In the genomic region with DNA sequence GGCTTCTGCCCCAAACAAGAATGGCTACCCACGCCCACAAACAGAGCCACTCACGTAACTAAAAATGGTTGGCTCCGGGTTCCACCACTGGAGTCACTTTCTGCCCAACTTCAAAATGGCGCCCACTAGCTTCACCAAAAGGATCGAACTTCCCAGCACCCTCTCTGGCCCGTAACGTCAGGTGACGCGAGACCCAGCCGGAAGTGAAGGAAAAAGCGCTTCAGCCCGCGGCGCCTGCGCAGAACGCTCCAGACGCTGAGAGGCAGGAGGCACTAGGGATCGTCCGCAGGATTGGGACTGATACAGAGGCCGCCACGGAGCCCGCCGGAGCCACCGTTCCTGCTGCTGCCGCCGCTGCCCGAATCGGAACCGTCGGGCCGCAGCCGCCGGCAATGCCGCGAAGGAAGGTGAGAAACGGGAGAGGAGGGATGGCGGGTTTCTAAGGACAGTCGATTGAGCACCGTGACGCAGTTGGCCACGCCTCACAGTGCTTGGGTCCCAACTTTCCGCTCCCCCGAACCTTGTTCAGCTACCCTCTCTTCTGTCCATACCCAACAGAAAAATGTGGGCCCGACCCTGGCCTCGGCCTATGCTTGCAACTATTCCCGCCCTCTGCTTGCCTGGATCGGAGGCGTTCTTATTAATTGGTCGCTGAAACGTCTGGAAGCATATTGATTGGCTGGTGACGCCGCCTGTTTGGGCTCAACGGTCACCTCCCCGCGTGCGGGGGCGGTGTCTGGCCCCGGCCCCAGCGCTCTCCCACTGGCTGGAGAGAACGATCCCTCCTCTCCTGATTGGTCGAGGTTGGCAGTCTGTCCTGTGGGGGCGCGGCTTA, we compare ENCODE assay signal across 1 cellular context.
TF ChIP-seq lines count a peak whose summit lies in the region.

A gene (plus strand): TSS at position 239 of the 835 bp plus-strand sequence. CDS start 154 bp downstream, at position 393.

TF ChIP-seq in HEK293, 187 proteins besides CTCF, POLR2A, EP300 and RAD21 (continued from another document):
- TF ChIP-seq, protein P1, sequence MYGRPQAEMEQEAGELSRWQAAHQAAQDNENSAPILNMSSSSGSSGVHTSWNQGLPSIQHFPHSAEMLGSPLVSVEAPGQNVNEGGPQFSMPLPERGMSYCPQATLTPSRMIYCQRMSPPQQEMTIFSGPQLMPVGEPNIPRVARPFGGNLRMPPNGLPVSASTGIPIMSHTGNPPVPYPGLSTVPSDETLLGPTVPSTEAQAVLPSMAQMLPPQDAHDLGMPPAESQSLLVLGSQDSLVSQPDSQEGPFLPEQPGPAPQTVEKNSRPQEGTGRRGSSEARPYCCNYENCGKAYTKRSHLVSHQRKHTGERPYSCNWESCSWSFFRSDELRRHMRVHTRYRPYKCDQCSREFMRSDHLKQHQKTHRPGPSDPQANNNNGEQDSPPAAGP (tag by site-specific recombination; IDR thresholded peaks at IDR 0.05): peak; percentile 33; the same call in 1 of the 2 replicates
- TF ChIP-seq, protein P2, sequence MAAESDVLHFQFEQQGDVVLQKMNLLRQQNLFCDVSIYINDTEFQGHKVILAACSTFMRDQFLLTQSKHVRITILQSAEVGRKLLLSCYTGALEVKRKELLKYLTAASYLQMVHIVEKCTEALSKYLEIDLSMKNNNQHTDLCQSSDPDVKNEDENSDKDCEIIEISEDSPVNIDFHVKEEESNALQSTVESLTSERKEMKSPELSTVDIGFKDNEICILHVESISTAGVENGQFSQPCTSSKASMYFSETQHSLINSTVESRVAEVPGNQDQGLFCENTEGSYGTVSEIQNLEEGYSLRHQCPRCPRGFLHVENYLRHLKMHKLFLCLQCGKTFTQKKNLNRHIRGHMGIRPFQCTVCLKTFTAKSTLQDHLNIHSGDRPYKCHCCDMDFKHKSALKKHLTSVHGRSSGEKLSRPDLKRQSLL (tag by site-specific recombination; IDR thresholded peaks at IDR 0.05): peak; percentile 62
- TF ChIP-seq ZFHX2 (tag by site-specific recombination; conservative IDR thresholded peaks at IDR 0.05) (peak; percentile 97), ZBTB48 (tag by site-specific recombination; IDR thresholded peaks at IDR 0.05) (peak; percentile 96), ZNF24 (tag by site-specific recombination; IDR thresholded peaks at IDR 0.05) (peak; percentile 92), EGR2 (tag by site-specific recombination; IDR thresholded peaks at IDR 0.05; ENCODE audit: low read depth) (peak; percentile 93), SP3 (tag by site-specific recombination; IDR thresholded peaks at IDR 0.05) (peak; percentile 89), ZNF335 (tag by site-specific recombination; conservative IDR thresholded peaks at IDR 0.05) (peak; percentile 96), ZNF501 (tag by site-specific recombination; IDR thresholded peaks at IDR 0.05) (peak; percentile 92; the same call in 1 of the 2 replicates), ZBTB21 (tag by site-specific recombination; IDR thresholded peaks at IDR 0.05) (peak; percentile 96), ZNF623 (tag by site-specific recombination; IDR thresholded peaks at IDR 0.05) (peak; percentile 41; the same call in 1 of the 2 replicates), ZNF19 (tag by site-specific recombination; IDR thresholded peaks at IDR 0.05; ENCODE audit: low read depth) (no peak), ZSCAN23 (tag by site-specific recombination; IDR thresholded peaks at IDR 0.05) (peak; percentile 63; the same call in 1 of the 2 replicates), KLF9 (tag by site-specific recombination; IDR thresholded peaks at IDR 0.05; ENCODE audit: low read depth) (no peak; the same call in 1 of the 2 replicates), ZBTB17 (tag by site-specific recombination; IDR thresholded peaks at IDR 0.05) (peak; percentile 99), ZNF394 (tag by site-specific recombination; IDR thresholded peaks at IDR 0.05; ENCODE audit: borderline replicate concordance) (peak; percentile 67; the same call in 1 of the 2 replicates), ZNF37A (tag by site-specific recombination; IDR thresholded peaks at IDR 0.05) (no peak), ZNF341 (tag by site-specific recombination; IDR thresholded peaks at IDR 0.05; ENCODE audit: low read depth) (peak; percentile 8; the same call in 1 of the 2 replicates), ZNF670 (tag by site-specific recombination; IDR thresholded peaks at IDR 0.05; ENCODE audit: low read depth) (no peak), ZFP37 (tag by site-specific recombination; IDR thresholded peaks at IDR 0.05) (peak; percentile 72; the same call in 1 of the 2 replicates), GLIS1 (tag by site-specific recombination; IDR thresholded peaks at IDR 0.05) (peak; percentile 41; the same call in 1 of the 2 replicates), ZNF239 (tag by site-specific recombination; IDR thresholded peaks at IDR 0.05) (no peak), PRDM1 (tag by site-specific recombination; IDR thresholded peaks at IDR 0.05) (no peak)
- TF ChIP-seq, protein P3, sequence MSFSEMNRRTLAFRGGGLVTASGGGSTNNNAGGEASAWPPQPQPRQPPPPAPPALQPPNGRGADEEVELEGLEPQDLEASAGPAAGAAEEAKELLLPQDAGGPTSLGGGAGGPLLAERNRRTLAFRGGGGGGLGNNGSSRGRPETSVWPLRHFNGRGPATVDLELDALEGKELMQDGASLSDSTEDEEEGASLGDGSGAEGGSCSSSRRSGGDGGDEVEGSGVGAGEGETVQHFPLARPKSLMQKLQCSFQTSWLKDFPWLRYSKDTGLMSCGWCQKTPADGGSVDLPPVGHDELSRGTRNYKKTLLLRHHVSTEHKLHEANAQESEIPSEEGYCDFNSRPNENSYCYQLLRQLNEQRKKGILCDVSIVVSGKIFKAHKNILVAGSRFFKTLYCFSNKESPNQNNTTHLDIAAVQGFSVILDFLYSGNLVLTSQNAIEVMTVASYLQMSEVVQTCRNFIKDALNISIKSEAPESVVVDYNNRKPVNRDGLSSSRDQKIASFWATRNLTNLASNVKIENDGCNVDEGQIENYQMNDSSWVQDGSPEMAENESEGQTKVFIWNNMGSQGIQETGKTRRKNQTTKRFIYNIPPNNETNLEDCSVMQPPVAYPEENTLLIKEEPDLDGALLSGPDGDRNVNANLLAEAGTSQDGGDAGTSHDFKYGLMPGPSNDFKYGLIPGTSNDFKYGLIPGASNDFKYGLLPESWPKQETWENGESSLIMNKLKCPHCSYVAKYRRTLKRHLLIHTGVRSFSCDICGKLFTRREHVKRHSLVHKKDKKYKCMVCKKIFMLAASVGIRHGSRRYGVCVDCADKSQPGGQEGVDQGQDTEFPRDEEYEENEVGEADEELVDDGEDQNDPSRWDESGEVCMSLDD (tag by site-specific recombination; IDR thresholded peaks at IDR 0.05): 0 out of 2 replicates have a peak, but pooled peaks have one; percentile 36
- TF ChIP-seq, protein P4, sequence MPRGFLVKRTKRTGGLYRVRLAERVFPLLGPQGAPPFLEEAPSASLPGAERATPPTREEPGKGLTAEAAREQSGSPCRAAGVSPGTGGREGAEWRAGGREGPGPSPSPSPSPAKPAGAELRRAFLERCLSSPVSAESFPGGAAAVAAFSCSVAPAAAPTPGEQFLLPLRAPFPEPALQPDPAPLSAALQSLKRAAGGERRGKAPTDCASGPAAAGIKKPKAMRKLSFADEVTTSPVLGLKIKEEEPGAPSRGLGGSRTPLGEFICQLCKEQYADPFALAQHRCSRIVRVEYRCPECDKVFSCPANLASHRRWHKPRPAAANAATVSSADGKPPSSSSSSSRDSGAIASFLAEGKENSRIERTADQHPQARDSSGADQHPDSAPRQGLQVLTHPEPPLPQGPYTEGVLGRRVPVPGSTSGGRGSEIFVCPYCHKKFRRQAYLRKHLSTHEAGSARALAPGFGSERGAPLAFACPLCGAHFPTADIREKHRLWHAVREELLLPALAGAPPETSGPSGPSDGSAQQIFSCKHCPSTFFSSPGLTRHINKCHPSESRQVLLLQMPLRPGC (tag by site-specific recombination; IDR thresholded peaks at IDR 0.05): peak; percentile 21; the same call in 1 of the 2 replicates
- TF ChIP-seq, protein P5, sequence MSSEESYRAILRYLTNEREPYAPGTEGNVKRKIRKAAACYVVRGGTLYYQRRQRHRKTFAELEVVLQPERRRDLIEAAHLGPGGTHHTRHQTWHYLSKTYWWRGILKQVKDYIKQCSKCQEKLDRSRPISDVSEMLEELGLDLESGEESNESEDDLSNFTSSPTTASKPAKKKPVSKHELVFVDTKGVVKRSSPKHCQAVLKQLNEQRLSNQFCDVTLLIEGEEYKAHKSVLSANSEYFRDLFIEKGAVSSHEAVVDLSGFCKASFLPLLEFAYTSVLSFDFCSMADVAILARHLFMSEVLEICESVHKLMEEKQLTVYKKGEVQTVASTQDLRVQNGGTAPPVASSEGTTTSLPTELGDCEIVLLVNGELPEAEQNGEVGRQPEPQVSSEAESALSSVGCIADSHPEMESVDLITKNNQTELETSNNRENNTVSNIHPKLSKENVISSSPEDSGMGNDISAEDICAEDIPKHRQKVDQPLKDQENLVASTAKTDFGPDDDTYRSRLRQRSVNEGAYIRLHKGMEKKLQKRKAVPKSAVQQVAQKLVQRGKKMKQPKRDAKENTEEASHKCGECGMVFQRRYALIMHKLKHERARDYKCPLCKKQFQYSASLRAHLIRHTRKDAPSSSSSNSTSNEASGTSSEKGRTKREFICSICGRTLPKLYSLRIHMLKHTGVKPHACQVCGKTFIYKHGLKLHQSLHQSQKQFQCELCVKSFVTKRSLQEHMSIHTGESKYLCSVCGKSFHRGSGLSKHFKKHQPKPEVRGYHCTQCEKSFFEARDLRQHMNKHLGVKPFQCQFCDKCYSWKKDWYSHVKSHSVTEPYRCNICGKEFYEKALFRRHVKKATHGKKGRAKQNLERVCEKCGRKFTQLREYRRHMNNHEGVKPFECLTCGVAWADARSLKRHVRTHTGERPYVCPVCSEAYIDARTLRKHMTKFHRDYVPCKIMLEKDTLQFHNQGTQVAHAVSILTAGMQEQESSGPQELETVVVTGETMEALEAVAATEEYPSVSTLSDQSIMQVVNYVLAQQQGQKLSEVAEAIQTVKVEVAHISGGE (tag by site-specific recombination; conservative IDR thresholded peaks at IDR 0.05; ENCODE audit: low read depth): peak; percentile 49
- TF ChIP-seq, protein P6, sequence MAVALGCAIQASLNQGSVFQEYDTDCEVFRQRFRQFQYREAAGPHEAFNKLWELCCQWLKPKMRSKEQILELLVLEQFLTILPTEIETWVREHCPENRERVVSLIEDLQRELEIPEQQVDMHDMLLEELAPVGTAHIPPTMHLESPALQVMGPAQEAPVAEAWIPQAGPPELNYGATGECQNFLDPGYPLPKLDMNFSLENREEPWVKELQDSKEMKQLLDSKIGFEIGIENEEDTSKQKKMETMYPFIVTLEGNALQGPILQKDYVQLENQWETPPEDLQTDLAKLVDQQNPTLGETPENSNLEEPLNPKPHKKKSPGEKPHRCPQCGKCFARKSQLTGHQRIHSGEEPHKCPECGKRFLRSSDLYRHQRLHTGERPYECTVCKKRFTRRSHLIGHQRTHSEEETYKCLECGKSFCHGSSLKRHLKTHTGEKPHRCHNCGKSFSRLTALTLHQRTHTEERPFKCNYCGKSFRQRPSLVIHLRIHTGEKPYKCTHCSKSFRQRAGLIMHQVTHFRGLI (tag by site-specific recombination; IDR thresholded peaks at IDR 0.05): no peak
- TF ChIP-seq, protein P7, sequence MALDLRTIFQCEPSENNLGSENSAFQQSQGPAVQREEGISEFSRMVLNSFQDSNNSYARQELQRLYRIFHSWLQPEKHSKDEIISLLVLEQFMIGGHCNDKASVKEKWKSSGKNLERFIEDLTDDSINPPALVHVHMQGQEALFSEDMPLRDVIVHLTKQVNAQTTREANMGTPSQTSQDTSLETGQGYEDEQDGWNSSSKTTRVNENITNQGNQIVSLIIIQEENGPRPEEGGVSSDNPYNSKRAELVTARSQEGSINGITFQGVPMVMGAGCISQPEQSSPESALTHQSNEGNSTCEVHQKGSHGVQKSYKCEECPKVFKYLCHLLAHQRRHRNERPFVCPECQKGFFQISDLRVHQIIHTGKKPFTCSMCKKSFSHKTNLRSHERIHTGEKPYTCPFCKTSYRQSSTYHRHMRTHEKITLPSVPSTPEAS (tag by site-specific recombination; IDR thresholded peaks at IDR 0.05): peak; percentile 46; the same call in 1 of the 2 replicates
